In genomic region chr22:43110444-43110926, GRCh38 we compare ENCODE assay signal across 8 cellular contexts. TPM values are rescaled to one million over a fixed set of nuclear protein-coding genes. Genes with fewer than 3 reads are reported as not detected.
DNase-seq lines count a peak whose midpoint lies in the region; ATAC-seq and TF ChIP-seq lines count a peak whose summit lies in the region.

TSS of gene BIK (plus strand) at chr22:43110750. CDS start at chr22:43124023, 13,273 bp downstream.

- H3K36me3 Mint-ChIP-seq in activated naive CD4-positive, alpha-beta T cell treated with anti-CD3 and anti-CD28 coated beads, Interleukin-2, amount 50 U/mL, for 72 hours = no peaks in the 10 kb centered on the region

- H4K20me1 ChIP-seq in DOHH2 (ENCODE audit: control insufficient read depth, insufficient read depth, low read depth, low read length) = no peaks in the 10 kb centered on the region

- H3K36me3 ChIP-seq in DOHH2 (ENCODE audit: control insufficient read depth, low read length) (no peaks in the 10 kb centered on the region), right atrium auricular region (no peaks in the 10 kb centered on the region), gastrocnemius medialis (no peaks in the 10 kb centered on the region)

- no peaks in the 10 kb centered on the region for H3K9me2 ChIP-seq in DOHH2 (replicated peaks; ENCODE audit: control insufficient read depth, low read length)

- H3K4me1 ChIP-seq in DOHH2 (ENCODE audit: control insufficient read depth, low read length) (peaks cover 26% of the 10 kb centered on the region), right atrium auricular region (peaks cover 0 to 20% of the 10 kb centered on the region in 2 donors), gastrocnemius medialis (peaks cover 0 to 12% of the 10 kb centered on the region in 2 donors)

- no peak for TF ChIP-seq POLR2A in gastrocnemius medialis (IDR thresholded peaks at IDR 0.05)

- TF ChIP-seq CTCF in DOHH2 (IDR thresholded peaks at IDR 0.05; ENCODE audit: low read depth, low read length, poor library complexity, severe bottlenecking) (peak; percentile 43), right atrium auricular region (IDR thresholded peaks at IDR 0.05) (peak in 1 of 2 donors; percentile 38), gastrocnemius medialis (IDR thresholded peaks at IDR 0.05 in 4 of 5, conservative IDR thresholded peaks at IDR 0.05 in 1 of 5) (no peak)

- DNase-seq in SK-MEL-5 (ENCODE audit: low read depth, low spot score) = peak; percentile 33
- DNase-seq in activated naive CD4-positive, alpha-beta T cell treated with anti-CD3 and anti-CD28 coated beads, Interleukin-2, amount 50 U/mL, for 72 hours (ENCODE audit: low spot score in 2 of 2) = peak in 1 of 2 donors; percentile 19
- DNase-seq in right atrium auricular region (ENCODE audit: low spot score) = no peak
- DNase-seq in gastrocnemius medialis = no peak
- DNase-seq in hippocampal formation (lab: John Stamatoyannopoulos, UW) = no peak

- H3K4me3 ChIP-seq in DOHH2 (ENCODE audit: low read length) (peak within 1 kb of the TSS; percentile 84), right atrium auricular region (peak within 1 kb of the TSS; percentile 36 to 55), gastrocnemius medialis (peak within 1 kb of the TSS; percentile 43 to 61 (median 51))

- H3K9me3 ChIP-seq in DOHH2 (ENCODE audit: control insufficient read depth, insufficient read depth, low read length) = no peaks in the 10 kb centered on the region
- H3K9me3 ChIP-seq in right atrium auricular region = no peaks in the 10 kb centered on the region
- no peaks in the 10 kb centered on the region for H3K9me3 ChIP-seq in gastrocnemius medialis

- H3K27ac ChIP-seq in DOHH2 (ENCODE audit: low read depth, low read length) = no peak within 1 kb of the TSS
- H3K27ac ChIP-seq in right atrium auricular region = no peak within 1 kb of the TSS
- no peak within 1 kb of the TSS for H3K27ac ChIP-seq in gastrocnemius medialis

- peaks cover 59% of the 10 kb centered on the region for H3K27me3 ChIP-seq in DOHH2 (ENCODE audit: control insufficient read depth, low read length)
- no peaks in the 10 kb centered on the region for H3K27me3 ChIP-seq in right atrium auricular region
- H3K27me3 ChIP-seq in gastrocnemius medialis = peaks cover 37 to 58% (median 43%) of the 10 kb centered on the region in 3 donors

- ATAC-seq in HG03095 (IDR thresholded peaks at IDR 0.05; ENCODE audit: unreplicated experiment) (peak; percentile 34), gastrocnemius medialis (peak in 1 of 2 donors; percentile 31), GM18861 (IDR thresholded peaks at IDR 0.05; ENCODE audit: unreplicated experiment) (no peak)
- ATAC-seq in activated naive CD4-positive, alpha-beta T cell treated with anti-CD3 and anti-CD28 coated beads, Interleukin-2, amount 50 U/mL, for 72 hours = peak; percentile 69 to 75

- intact Hi-C loops in gastrocnemius medialis (cut with DNase I; ENCODE audit: low total_unique reads) = no loop called here

- no peaks in the 10 kb centered on the region for H3K79me2 ChIP-seq in DOHH2 (ENCODE audit: control insufficient read depth, low read length)

- no peaks in the 10 kb centered on the region for H3K9me3 Mint-ChIP-seq in activated naive CD4-positive, alpha-beta T cell treated with anti-CD3 and anti-CD28 coated beads, Interleukin-2, amount 50 U/mL, for 72 hours

- in situ Hi-C loops in SK-MEL-5 (cut with HindIII; ENCODE audit: low pct_unique_long_range_greater_than_20kb, low sequenced_read_pairs) = no loop called here
- in situ Hi-C loops in gastrocnemius medialis (cut with MboI; ENCODE audit: low sequenced_read_pairs in 4 of 4) = no loop called here

- H3K27ac Mint-ChIP-seq in activated naive CD4-positive, alpha-beta T cell treated with anti-CD3 and anti-CD28 coated beads, Interleukin-2, amount 50 U/mL, for 72 hours = no peak within 1 kb of the TSS

- H3F3A ChIP-seq in DOHH2 (ENCODE audit: control insufficient read depth, insufficient read depth) = no peaks in the 10 kb centered on the region

- H3K4me2 ChIP-seq in DOHH2 (ENCODE audit: low read length) = peak within 1 kb of the TSS; percentile 98

RNA-seq across cellular contexts. Expression of gene BIK, which starts in this region (rescaled TPM):
- 8.0 and 9.2 TPM in 2 replicates for total RNA-seq in SK-MEL-5 (2014; rRNA removed; shearing (Covaris generic))
- polyA plus RNA-seq in SK-MEL-5 (2015; cell fraction: cytosol; rRNA removed) = 5.7 and 5.8 TPM in 2 replicates
- 0.35 and 0.52 TPM in 2 replicates for polyA plus RNA-seq in SK-MEL-5 (2015; cell fraction: nucleus; rRNA removed)
- 1 to 10 TPM in 1 of 2 donors, under 1 TPM in 1; 0.98 to 1.4 TPM for total RNA-seq in activated naive CD4-positive, alpha-beta T cell treated with anti-CD3 and anti-CD28 coated beads, Interleukin-2, amount 50 U/mL, for 72 hours
- total RNA-seq in right atrium auricular region (under 1 TPM in 1 of 2 donors, not detected in 1; 0.63 TPM), gastrocnemius medialis (not detected)
